ENCODE assay signal across 14 cellular contexts in the genomic region with DNA sequence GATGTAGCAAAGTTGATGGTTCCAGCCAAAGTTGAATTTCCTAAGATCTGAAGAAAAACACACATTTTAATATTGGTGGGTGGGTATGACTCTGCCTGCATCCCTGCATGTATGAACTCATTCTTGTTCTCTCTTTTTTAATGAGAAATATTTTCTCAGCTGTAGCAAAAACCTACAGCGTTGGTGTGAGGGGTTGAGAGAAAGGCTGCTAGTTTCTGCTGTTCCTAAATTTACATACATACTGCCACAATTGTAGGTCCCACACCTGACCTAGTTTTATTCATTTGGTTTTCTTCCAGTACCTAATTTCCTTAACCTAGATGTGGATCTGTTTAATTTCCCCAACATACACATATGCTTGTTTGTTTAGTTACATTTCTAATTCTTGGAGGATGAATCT. TPM values are rescaled to one million over a fixed set of nuclear protein-coding genes. Genes with fewer than 3 reads are reported as not detected.
DNase-seq lines count a peak whose midpoint lies in the region; ATAC-seq and TF ChIP-seq lines count a peak whose summit lies in the region.
"Had no signal": no experiment of that assay in that cellular context is flagged by ENCODE, and none has a peak within 500 bp of the region (broad histone marks: within the 10 kb centered on the region; RNA-seq: fewer than 3 reads in every experiment).

No MANE protein-coding gene starts in this region.

- peaks cover 60% of the 10 kb centered on the region for H3K4me1 ChIP-seq in iPS-20b (ENCODE audit: insufficient read depth, low read length)
- H3K4me1 ChIP-seq in stomach smooth muscle (ENCODE audit: control insufficient read depth, insufficient read depth, low read length), result peaks cover 40% of the 10 kb centered on the region

- peaks cover 78% of the 10 kb centered on the region for H3K4me1 Mint-ChIP-seq in T-helper 1 cell treated with Interleukin-12 subunit alpha and Interleukin-12 subunit beta and Interleukin-4 antibody, amounts not matched to agents 30 μg/mL and 1 μg/mL, for 36 hours (ENCODE audit: low read depth)
- peaks cover 77% of the 10 kb centered on the region for H3K4me1 Mint-ChIP-seq in activated CD8-positive, alpha-beta T cell treated with anti-CD3 and anti-CD28 coated beads for 36 hours (ENCODE audit: low read depth)

- peaks cover 14% of the 10 kb centered on the region for H3K36me3 Mint-ChIP-seq in T-helper 1 cell treated with Interleukin-12 subunit alpha and Interleukin-12 subunit beta and Interleukin-4 antibody, amounts not matched to agents 30 μg/mL and 1 μg/mL, for 36 hours (ENCODE audit: low read depth)
- peaks cover 35% of the 10 kb centered on the region for H3K36me3 Mint-ChIP-seq in activated CD8-positive, alpha-beta T cell treated with anti-CD3 and anti-CD28 coated beads for 36 hours (ENCODE audit: low read depth)

- H3K4me3 Mint-ChIP-seq in T-helper 1 cell treated with Interleukin-12 subunit alpha and Interleukin-12 subunit beta and Interleukin-4 antibody, amounts not matched to agents 30 μg/mL and 1 μg/mL, for 36 hours, result peak overlapping the region; percentile 64
- H3K4me3 Mint-ChIP-seq in activated CD8-positive, alpha-beta T cell treated with anti-CD3 and anti-CD28 coated beads for 36 hours, result peak overlapping the region; percentile 91

- no peak for ATAC-seq in activated CD8-positive, alpha-beta T cell treated with anti-CD3 and anti-CD28 coated beads for 36 hours
- no peak for ATAC-seq in GM19397 (IDR thresholded peaks at IDR 0.05; ENCODE audit: unreplicated experiment)

- H3K9me3 ChIP-seq in iPS-20b (ENCODE audit: insufficient read depth, low read depth, low read length) (no peaks in the 10 kb centered on the region), stomach smooth muscle (ENCODE audit: control insufficient read depth in 2 of 2, low read length in 2 of 2) (no peaks in the 10 kb centered on the region)

- H3K36me3 ChIP-seq in iPS-20b (ENCODE audit: insufficient read depth, low read depth, low read length) (no peaks in the 10 kb centered on the region), stomach smooth muscle (ENCODE audit: control insufficient read depth in 2 of 2, insufficient read depth in 2 of 2, low read length in 2 of 2) (no peaks in the 10 kb centered on the region)

- H3K27me3 ChIP-seq in iPS-20b (ENCODE audit: insufficient read depth, low read length) (peaks cover 19% of the 10 kb centered on the region), stomach smooth muscle (ENCODE audit: control insufficient read depth in 1 of 2, insufficient read depth in 2 of 2, low read length in 2 of 2) (no peaks in the 10 kb centered on the region)

- H3K27me3 Mint-ChIP-seq in T-helper 1 cell treated with Interleukin-12 subunit alpha and Interleukin-12 subunit beta and Interleukin-4 antibody, amounts not matched to agents 30 μg/mL and 1 μg/mL, for 36 hours (ENCODE audit: low read depth), result no peaks in the 10 kb centered on the region
- no peaks in the 10 kb centered on the region for H3K27me3 Mint-ChIP-seq in activated CD8-positive, alpha-beta T cell treated with anti-CD3 and anti-CD28 coated beads for 36 hours

- H3K9me3 Mint-ChIP-seq in T-helper 1 cell treated with Interleukin-12 subunit alpha and Interleukin-12 subunit beta and Interleukin-4 antibody, amounts not matched to agents 30 μg/mL and 1 μg/mL, for 36 hours, result no peaks in the 10 kb centered on the region
- H3K9me3 Mint-ChIP-seq in activated CD8-positive, alpha-beta T cell treated with anti-CD3 and anti-CD28 coated beads for 36 hours, result no peaks in the 10 kb centered on the region

- H3K4me3 ChIP-seq in iPS-20b (ENCODE audit: low read length) (peak overlapping the region; percentile 16; the same call in 1 of the 2 replicates), stomach smooth muscle (ENCODE audit: low read length in 2 of 2) (no peak overlapping the region)
- H3K4me3 ChIP-seq: GM23248 had no signal

- CTCF ChIA-PET in activated CD8-positive, alpha-beta T cell treated with anti-CD3 and anti-CD28 coated beads for 36 hours (lab: Charles Lee), result interaction anchor here (1.0 to 10.8 kb wide), 5 partner anchors 10 to 162 kb away, joined by 3 to 92 read pairs (median 4); a partner anchor contains a TSS

- H3K9ac ChIP-seq in iPS-20b (ENCODE audit: low read depth, low read length) (peak overlapping the region; percentile 47; the same call in 1 of the 2 replicates), stomach smooth muscle (ENCODE audit: low read length in 2 of 2) (no peak overlapping the region)
- H3K9ac ChIP-seq: GM23248 had no signal

- intact Hi-C loops in activated CD8-positive, alpha-beta T cell treated with anti-CD3 and anti-CD28 coated beads for 36 hours (cut with micrococcal nuclease), result no loop called here

- no peak for TF ChIP-seq CTCF in activated CD8-positive, alpha-beta T cell treated with anti-CD3 and anti-CD28 coated beads for 36 hours (IDR thresholded peaks at IDR 0.05)

- peak overlapping the region; percentile 93 for H3K27ac Mint-ChIP-seq in T-helper 1 cell treated with Interleukin-12 subunit alpha and Interleukin-12 subunit beta and Interleukin-4 antibody, amounts not matched to agents 30 μg/mL and 1 μg/mL, for 36 hours
- peak overlapping the region; percentile 99 for H3K27ac Mint-ChIP-seq in activated CD8-positive, alpha-beta T cell treated with anti-CD3 and anti-CD28 coated beads for 36 hours

- POLR2A ChIA-PET in activated CD8-positive, alpha-beta T cell treated with anti-CD3 and anti-CD28 coated beads for 36 hours (lab: Charles Lee), result interaction anchor here (1.0 to 4.2 kb wide), 2 partner anchors 7 to 16 kb away, joined by 3 to 17 read pairs; no protein-coding TSS in a partner anchor

- DNase-seq in T-helper 1 cell, result no peak
- DNase-seq in activated CD8-positive, alpha-beta T cell treated with anti-CD3 and anti-CD28 coated beads for 36 hours, result no peak
- no peak for DNase-seq in DMS53 treated with DMSO at 0.1 percent for 48 hours (lab: John Stamatoyannopoulos, UW; ENCODE audit: unreplicated experiment)
- no peak for DNase-seq in NCI-H1436 treated with DMSO at 0.1 percent for 48 hours (lab: John Stamatoyannopoulos, UW)
- DNase-seq: 8988T; activated CD8-positive, alpha-beta memory T cell treated with anti-CD3 and anti-CD28 coated beads, Interleukin-2, amount 50 U/mL, for 4 hours; GM23248; hippocampal formation; NCI-H524 treated with DMSO at 0.1 percent for 48 hours; stimulated activated CD8-positive, alpha-beta memory T cell treated with anti-CD3 and anti-CD28 coated beads, Interleukin-4, amount 100 ng/mL, for 48 hours had no signal

- H3K27ac ChIP-seq in iPS-20b (ENCODE audit: low read length) (no peak overlapping the region), stomach smooth muscle (ENCODE audit: low read length) (peak overlapping the region; percentile 98)
- H3K27ac ChIP-seq: GM23248 had no signal

RNA-seq across cellular contexts. Expression of a gene that starts 4.6 kb away (rescaled TPM):
- 10 to 100 TPM; 45.6 to 45.8 TPM for total RNA-seq in activated CD8-positive, alpha-beta T cell treated with anti-CD3 and anti-CD28 coated beads for 36 hours

RNA-seq across cellular contexts. Expression of a gene that starts 30.1 kb away (rescaled TPM):
- 10 to 100 TPM in 1 of 2 experiments, 1 to 10 TPM in 1; 9.9 to 12.8 TPM for total RNA-seq in activated CD8-positive, alpha-beta T cell treated with anti-CD3 and anti-CD28 coated beads for 36 hours
- total RNA-seq: GM23248 had no signal

RNA-seq across cellular contexts. Expression of a gene that starts 42.3 kb away (rescaled TPM):
- 10 to 100 TPM; 77.7 to 78.7 TPM for total RNA-seq in activated CD8-positive, alpha-beta T cell treated with anti-CD3 and anti-CD28 coated beads for 36 hours

RNA-seq across cellular contexts. Expression of a gene that starts 42.5 kb away (rescaled TPM):
- 1 to 10 TPM; 1.4 to 1.5 TPM for total RNA-seq in activated CD8-positive, alpha-beta T cell treated with anti-CD3 and anti-CD28 coated beads for 36 hours

RNA-seq across cellular contexts. Expression of a gene that starts 58.6 kb away (rescaled TPM):
- total RNA-seq in activated CD8-positive, alpha-beta T cell treated with anti-CD3 and anti-CD28 coated beads for 36 hours, result 1 to 10 TPM; 3.9 to 4.6 TPM
